In the genomic region with DNA sequence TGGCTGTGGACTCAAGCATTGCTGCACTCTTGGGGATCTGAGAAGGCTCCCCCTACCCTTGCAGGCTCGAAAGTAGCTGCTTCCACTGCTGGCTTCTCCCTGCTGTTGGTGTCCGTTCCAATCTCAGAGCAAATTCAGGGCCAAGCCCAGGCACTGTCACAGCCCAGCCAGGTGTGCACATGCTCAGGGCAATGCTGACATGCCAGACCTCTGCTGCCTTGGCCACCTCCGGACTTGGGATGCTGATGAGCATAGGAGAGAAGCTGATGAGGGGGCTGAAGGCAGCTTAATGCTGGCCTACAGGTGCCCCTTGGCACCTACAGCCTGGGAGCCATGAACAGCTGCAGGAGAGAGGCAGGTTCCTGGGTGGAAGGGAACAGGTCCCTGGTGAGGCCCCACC, we compare ENCODE assay signal across 3 cellular contexts.
"Had no signal": no experiment of that assay in that cellular context is flagged by ENCODE, and none has a peak within 500 bp of the region (broad histone marks: within the 10 kb centered on the region; RNA-seq: fewer than 3 reads in every experiment).

No MANE protein-coding gene starts in this region.

- ATAC-seq: GM12878 had no signal

- DNase-seq: GDM1, GF-D8 had no signal

- H3K4me3 ChIP-seq: GM12878 had no signal
